1 cellular context compared by ENCODE assay signal in genomic region chr5:39167141-39167972, GRCh38.
TF ChIP-seq lines count a peak whose summit lies in the region.

No MANE protein-coding gene starts in this region.

TF ChIP-seq in K562, 482 proteins besides CTCF, POLR2A, EP300 and RAD21 (continued from another document and continues in another):
- TF ChIP-seq LEF1 (IDR thresholded peaks at IDR 0.05) = peak; percentile 69; the same call in 1 of the 2 replicates
- TF ChIP-seq GATAD2B (IDR thresholded peaks at IDR 0.05; ENCODE audit: borderline replicate concordance) = peak; percentile 57; the same call in 1 of the 2 replicates
- TF ChIP-seq ZNF407 (IDR thresholded peaks at IDR 0.05; ENCODE audit: low read depth) = no peak
- no peak for TF ChIP-seq ETV5 (CRISPR knock-in tag; IDR thresholded peaks at IDR 0.05; ENCODE audit: low read depth)
- TF ChIP-seq THRAP3 (IDR thresholded peaks at IDR 0.05; ENCODE audit: borderline replicate concordance) = no peak
- no peak for TF ChIP-seq EHMT2 (IDR thresholded peaks at IDR 0.05)
- no peak for TF ChIP-seq PRDM10 (IDR thresholded peaks at IDR 0.05; ENCODE audit: partially characterized antibody)
- no peak for TF ChIP-seq KAT2B (IDR thresholded peaks at IDR 0.05; ENCODE audit: low read depth, low read length)
- TF ChIP-seq HMG20B (CRISPR knock-in tag; IDR thresholded peaks at IDR 0.05) = no peak
- no peak for TF ChIP-seq PHB (CRISPR knock-in tag; IDR thresholded peaks at IDR 0.05)
- no peak for TF ChIP-seq RNF2 (IDR thresholded peaks at IDR 0.05)
- no peak for TF ChIP-seq ELK1 (CRISPR knock-in tag; IDR thresholded peaks at IDR 0.05)
- TF ChIP-seq TSC22D4 (tag; IDR thresholded peaks at IDR 0.05) = no peak
- TF ChIP-seq ZNF175 (CRISPR knock-in tag; IDR thresholded peaks at IDR 0.05; ENCODE audit: low read depth) = no peak
- TF ChIP-seq KLF1 (tag; IDR thresholded peaks at IDR 0.05) = no peak
- TF ChIP-seq ARID3A (IDR thresholded peaks at IDR 0.05; ENCODE audit: borderline replicate concordance, low read depth, low read length) = peak; percentile 89
- TF ChIP-seq ZNF655 (CRISPR knock-in tag; IDR thresholded peaks at IDR 0.05) = no peak
- TF ChIP-seq HMGXB4 (CRISPR knock-in tag; IDR thresholded peaks at IDR 0.05) = no peak
- TF ChIP-seq E4F1 (CRISPR knock-in tag; IDR thresholded peaks at IDR 0.05; ENCODE audit: borderline replicate concordance) = no peak
- TF ChIP-seq SPI1 (IDR thresholded peaks at IDR 0.05; ENCODE audit: borderline replicate concordance, low read depth, low read length) = no peak
- no peak for TF ChIP-seq PBX2 (CRISPR knock-in tag; IDR thresholded peaks at IDR 0.05; ENCODE audit: low read depth)
- TF ChIP-seq PBX2 (tag; conservative IDR thresholded peaks at IDR 0.05; ENCODE audit: low read depth) = no peak
- no peak for TF ChIP-seq TEAD2 (tag; IDR thresholded peaks at IDR 0.05)
- TF ChIP-seq ZNF668 (CRISPR knock-in tag; IDR thresholded peaks at IDR 0.05) = no peak
- no peak for TF ChIP-seq ZNF133 (CRISPR knock-in tag; IDR thresholded peaks at IDR 0.05)
- no peak for TF ChIP-seq ZNF121 (CRISPR knock-in tag; conservative IDR thresholded peaks at IDR 0.05)
- TF ChIP-seq MTF1 (CRISPR knock-in tag; IDR thresholded peaks at IDR 0.05; ENCODE audit: borderline replicate concordance) = no peak
- no peak for TF ChIP-seq CGGBP1 (CRISPR knock-in tag; IDR thresholded peaks at IDR 0.05)
- no peak for TF ChIP-seq RBM14 (IDR thresholded peaks at IDR 0.05; ENCODE audit: borderline replicate concordance, insufficient read depth, low read depth, low read length)
- TF ChIP-seq LARP7 (IDR thresholded peaks at IDR 0.05) = no peak
- no peak for TF ChIP-seq ETV6 (IDR thresholded peaks at IDR 0.05; ENCODE audit: borderline replicate concordance in 1 of 2, low read depth in 2 of 2, low read length in 1 of 2)
- TF ChIP-seq ETV6 (CRISPR knock-in tag; IDR thresholded peaks at IDR 0.05; ENCODE audit: borderline replicate concordance) = no peak
- no peak for TF ChIP-seq ZC3H8 (IDR thresholded peaks at IDR 0.05)
- no peak; a peak in 1 of 4 replicates for TF ChIP-seq MAZ (CRISPR knock-in tag; conservative IDR thresholded peaks at IDR 0.05 in 1 of 2, IDR thresholded peaks at IDR 0.05 in 1 of 2)
- TF ChIP-seq FOXJ2 (tag; IDR thresholded peaks at IDR 0.05) = no peak
- no peak for TF ChIP-seq TBP (optimal IDR thresholded peaks at IDR 0.05; ENCODE audit: low read depth, low read length)
- no peak for TF ChIP-seq POLR2B (IDR thresholded peaks at IDR 0.05; ENCODE audit: low read depth, partially characterized antibody)
